Comparison of ENCODE assay signal across 13 cellular contexts in the genomic region with DNA sequence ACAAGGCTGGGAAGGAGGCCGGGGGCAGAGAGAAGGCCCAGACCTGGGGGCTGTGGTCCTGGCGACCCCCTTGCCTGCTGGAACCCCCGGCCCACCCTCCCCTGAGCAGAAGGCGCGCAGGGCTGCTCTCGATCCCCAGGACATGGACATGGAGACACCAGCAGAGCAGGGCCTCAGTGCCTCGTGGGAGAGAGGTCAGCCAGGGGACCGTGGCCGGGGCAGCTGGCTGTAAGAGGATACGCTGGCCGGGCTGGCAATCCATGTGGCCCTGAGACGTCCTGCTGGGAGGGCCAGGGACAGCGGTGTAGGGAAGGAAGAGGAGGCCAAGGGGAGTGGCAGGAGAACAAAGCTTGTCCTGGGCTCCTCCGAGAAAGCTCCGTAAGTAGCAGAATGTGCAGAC.
DNase-seq lines count a peak whose midpoint lies in the region; ATAC-seq and TF ChIP-seq lines count a peak whose summit lies in the region.
"Had no signal": no experiment of that assay in that cellular context is flagged by ENCODE, and none has a peak within 500 bp of the region (broad histone marks: within the 10 kb centered on the region; RNA-seq: fewer than 3 reads in every experiment).

No MANE protein-coding gene starts in this region.

- no peak overlapping the region for H4K8ac ChIP-seq in mesendoderm (ENCODE audit: low read depth, low read length)

- H3K4me3 ChIP-seq in SJCRH30: peak overlapping the region; percentile 30
- H3K4me3 ChIP-seq in cardiac muscle cell: no peak overlapping the region
- no peak overlapping the region for H3K4me3 ChIP-seq in mesendoderm (ENCODE audit: low read length)
- H3K4me3 ChIP-seq in skeletal muscle tissue (ENCODE audit: low read length in 3 of 3): no peak overlapping the region
- H3K4me3 ChIP-seq in suprapubic skin: no peak overlapping the region
- H3K4me3 ChIP-seq: PC-9 had no signal

- H2BK5ac ChIP-seq in mesendoderm (ENCODE audit: low read length): no peak overlapping the region

- H3K4me1 ChIP-seq in SJCRH30: peaks cover 34% of the 10 kb centered on the region
- peaks cover 43% of the 10 kb centered on the region for H3K4me1 ChIP-seq in cardiac muscle cell (ENCODE audit: low read depth)
- no peaks in the 10 kb centered on the region for H3K4me1 ChIP-seq in mesendoderm (ENCODE audit: control insufficient read depth, low read depth, low read length)
- peaks cover 43 to 75% (median 65%) of the 10 kb centered on the region in 3 donors for H3K4me1 ChIP-seq in skeletal muscle tissue (ENCODE audit: control insufficient read depth in 3 of 3, insufficient read depth in 3 of 3, low read length in 3 of 3)
- H3K4me1 ChIP-seq in suprapubic skin: peaks cover 31% of the 10 kb centered on the region

- ATAC-seq in HG02588 (IDR thresholded peaks at IDR 0.05; ENCODE audit: unreplicated experiment): no peak

- no peak overlapping the region for H3K4ac ChIP-seq in mesendoderm (ENCODE audit: low read depth, low read length)

- H3K4me2 ChIP-seq in mesendoderm (ENCODE audit: low read length): no peak overlapping the region
- H3K4me2 ChIP-seq: PC-9 had no signal

- TF ChIP-seq POLR2A in suprapubic skin (IDR thresholded peaks at IDR 0.05): no peak

- no peak overlapping the region for H3K18ac ChIP-seq in mesendoderm (ENCODE audit: low read length)

- H3K27me3 ChIP-seq in SJCRH30: peaks cover 6% of the 10 kb centered on the region; the same call in 1 of the 2 replicates
- H3K27me3 ChIP-seq in cardiac muscle cell: no peaks in the 10 kb centered on the region
- no peaks in the 10 kb centered on the region for H3K27me3 ChIP-seq in mesendoderm (ENCODE audit: insufficient read depth, low read length, poor library complexity)
- H3K27me3 ChIP-seq in skeletal muscle tissue (ENCODE audit: control insufficient read depth in 3 of 3, insufficient read depth in 3 of 3, low read length in 3 of 3): no peaks in the 10 kb centered on the region
- H3K27me3 ChIP-seq in suprapubic skin: no peaks in the 10 kb centered on the region

- H3K36me3 ChIP-seq in SJCRH30 (no peaks in the 10 kb centered on the region), cardiac muscle cell (peaks cover 16% of the 10 kb centered on the region), mesendoderm (ENCODE audit: control insufficient read depth, insufficient read depth, low read length) (no peaks in the 10 kb centered on the region), skeletal muscle tissue (ENCODE audit: control insufficient read depth in 3 of 3, insufficient read depth in 3 of 3, low read length in 3 of 3) (peaks cover 3 to 11% (median 11%) of the 10 kb centered on the region in 3 donors), suprapubic skin (peaks cover 35% of the 10 kb centered on the region)

- H3K9ac ChIP-seq in mesendoderm (ENCODE audit: low read length): no peak overlapping the region
- H3K9ac ChIP-seq in skeletal muscle tissue (ENCODE audit: low read depth in 1 of 3, low read length in 3 of 3): peak overlapping the region in 1 of 3 donors; percentile 86

- no peaks in the 10 kb centered on the region for H3K79me1 ChIP-seq in mesendoderm (ENCODE audit: low read length)

- H3K9me3 ChIP-seq in SJCRH30 (replicated peaks): no peaks in the 10 kb centered on the region
- no peaks in the 10 kb centered on the region for H3K9me3 ChIP-seq in cardiac muscle cell (ENCODE audit: low read depth)
- no peaks in the 10 kb centered on the region for H3K9me3 ChIP-seq in skeletal muscle tissue (ENCODE audit: control insufficient read depth in 3 of 3, low read length in 3 of 3)
- H3K9me3 ChIP-seq in suprapubic skin: no peaks in the 10 kb centered on the region

- no peak overlapping the region for H4K5ac ChIP-seq in mesendoderm (ENCODE audit: low read length)

- peak overlapping the region; percentile 53 for H3K27ac ChIP-seq in SJCRH30
- peak overlapping the region; percentile 94 for H3K27ac ChIP-seq in cardiac muscle cell
- no peak overlapping the region for H3K27ac ChIP-seq in mesendoderm (ENCODE audit: low read depth, low read length)
- H3K27ac ChIP-seq in skeletal muscle tissue (ENCODE audit: low read depth, low read length): peak overlapping the region; percentile 90
- no peak overlapping the region for H3K27ac ChIP-seq in suprapubic skin
- H3K27ac ChIP-seq: PC-9 had no signal

- H3K23ac ChIP-seq in mesendoderm (ENCODE audit: low read length): peak overlapping the region; percentile 97

- H3K56ac ChIP-seq in mesendoderm (ENCODE audit: low read length): peak overlapping the region; percentile 15

- no peak overlapping the region for H2BK15ac ChIP-seq in mesendoderm (replicated peaks; ENCODE audit: low read depth)

- H3K79me2 ChIP-seq in mesendoderm (ENCODE audit: control insufficient read depth, insufficient read depth, low read length): no peaks in the 10 kb centered on the region

- no peak for TF ChIP-seq EP300 in suprapubic skin (IDR thresholded peaks at IDR 0.05)

- no peak overlapping the region for H2AK5ac ChIP-seq in mesendoderm (ENCODE audit: low read length)

- WGBS in mesendoderm (ENCODE audit: extremely low coverage, insufficient coverage, low lambda C conversion rate): no CpG with 5 or more reads among the region's 15 CpGs
- 76% methylated on average over 14 of the region's 15 CpGs for WGBS in suprapubic skin

- no peak overlapping the region for H2BK120ac ChIP-seq in mesendoderm (ENCODE audit: low read depth, low read length)

- no peak for TF ChIP-seq CTCF in cardiac muscle cell (IDR thresholded peaks at IDR 0.05; ENCODE audit: low read depth, low read length)
- TF ChIP-seq CTCF in suprapubic skin (IDR thresholded peaks at IDR 0.05): no peak

- DNase-seq in SJCRH30 (peak; percentile 77 to 80), cardiac muscle cell (ENCODE audit: low read depth in 1 of 2, low spot score in 1 of 2) (peak in 1 of 2 donors; percentile 63), mesendoderm (no peak), suprapubic skin (ENCODE audit: low spot score in 2 of 2) (no peak), COLO668 (lab: John Stamatoyannopoulos, UW; ENCODE audit: unreplicated experiment) (no peak), NCI-H2029 (lab: John Stamatoyannopoulos, UW) (no peak)
- DNase-seq: activated CD8-positive, alpha-beta memory T cell treated with anti-CD3 and anti-CD28 coated beads for 24 hours; activated effector memory CD4-positive, alpha-beta T cell treated with Interleukin-2 at 50 U/mL for 16 hours; NCI-H1436 treated with DMSO at 0.1 percent for 48 hours; NCI-H526 treated with DMSO at 0.1 percent for 48 hours; PC-9 had no signal

Comparison
In these comparisons a context has a peak if more than half of its experiments do, and no peak if none do; other contexts are left out.
1. DNase-seq: peak in SJCRH30 (2 of 2); none in mesendoderm (single experiment), suprapubic skin (0 of 2), COLO668 (single experiment) and NCI-H2029 (single experiment).
2. H3K27ac ChIP-seq: peak in SJCRH30 (single experiment), cardiac muscle cell (single experiment) and skeletal muscle tissue (single experiment); none in mesendoderm (single experiment) and suprapubic skin (single experiment).